Comparison of ENCODE assay signal across 10 cellular contexts in the genomic region with DNA sequence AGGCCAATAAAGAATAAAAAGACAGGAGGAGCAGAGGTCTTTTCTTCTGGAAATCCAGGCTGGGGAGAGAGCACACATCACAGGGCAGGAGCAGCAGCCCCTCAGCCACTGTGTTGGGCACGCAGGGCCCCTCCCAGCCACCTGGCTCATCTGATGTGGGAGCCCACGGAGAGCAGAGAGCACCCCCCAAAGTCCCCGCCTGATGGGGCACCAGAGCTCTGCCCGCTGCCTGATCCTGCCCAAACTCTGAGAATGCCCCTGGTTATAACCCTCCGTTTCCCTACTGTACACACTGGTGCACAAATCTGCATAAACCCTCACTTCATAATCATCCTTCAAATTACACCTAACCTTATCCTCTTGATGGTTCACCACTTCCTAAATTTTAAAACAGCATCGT.
DNase-seq lines count a peak whose midpoint lies in the region; ATAC-seq and TF ChIP-seq lines count a peak whose summit lies in the region.
"Had no signal": no experiment of that assay in that cellular context is flagged by ENCODE, and none has a peak within 500 bp of the region (broad histone marks: within the 10 kb centered on the region; RNA-seq: fewer than 3 reads in every experiment).

No MANE protein-coding gene starts in this region.

- TF ChIP-seq POLR2A in spleen (IDR thresholded peaks at IDR 0.05) = no peak

- H3K4me2 ChIP-seq in KMS-11 = peak overlapping the region; percentile 81

- H3K4me1 ChIP-seq in KMS-11 (ENCODE audit: low read depth, poor library complexity, severe bottlenecking) (peaks cover 46% of the 10 kb centered on the region), endodermal cell (ENCODE audit: control insufficient read depth, insufficient read depth, low read length) (peaks cover 9% of the 10 kb centered on the region), spleen (peaks cover 26 to 100% (median 79%) of the 10 kb centered on the region in 6 donors)

- H3K27me3 ChIP-seq in KMS-11 (ENCODE audit: insufficient read depth, low read depth) (no peaks in the 10 kb centered on the region), endodermal cell (ENCODE audit: control insufficient read depth, insufficient read depth, low read length, poor library complexity, severe bottlenecking) (no peaks in the 10 kb centered on the region), spleen (replicated peaks in 1 of 7) (no peaks in the 10 kb centered on the region)

- H3K36me3 Mint-ChIP-seq in endodermal cell (ENCODE audit: low read depth) = no peaks in the 10 kb centered on the region

- peaks cover 58% of the 10 kb centered on the region; the same call in 1 of the 2 replicates for H3K79me2 ChIP-seq in KMS-11 (ENCODE audit: insufficient read depth, low read depth)

- no peaks in the 10 kb centered on the region for H3K9me3 ChIP-seq in endodermal cell (ENCODE audit: control insufficient read depth, low read length)
- no peaks in the 10 kb centered on the region for H3K9me3 ChIP-seq in spleen

- peaks cover 56% of the 10 kb centered on the region for H3K4me1 Mint-ChIP-seq in endodermal cell

- no peak overlapping the region for H3K4me3 Mint-ChIP-seq in endodermal cell

- H4K20me1 ChIP-seq in KMS-11 (ENCODE audit: insufficient read depth) = no peaks in the 10 kb centered on the region

- peak overlapping the region; percentile 54 for H3K27ac ChIP-seq in KMS-11
- H3K27ac ChIP-seq in endodermal cell (ENCODE audit: low read depth, low read length) = peak overlapping the region; percentile 51
- H3K27ac ChIP-seq in spleen = peak overlapping the region; percentile 22 to 84 (median 64)

- H3K27ac Mint-ChIP-seq in endodermal cell = peak overlapping the region; percentile 15

- ATAC-seq in GM21526 (IDR thresholded peaks at IDR 0.05; ENCODE audit: low FRiP score, unreplicated experiment) = peak; percentile 4
- ATAC-seq in GM18907 (IDR thresholded peaks at IDR 0.05; ENCODE audit: unreplicated experiment) = no peak
- no peak for ATAC-seq in GM21825 (IDR thresholded peaks at IDR 0.05; ENCODE audit: unreplicated experiment)

- H3K36me3 ChIP-seq in KMS-11 (ENCODE audit: insufficient read depth) = no peaks in the 10 kb centered on the region
- no peaks in the 10 kb centered on the region for H3K36me3 ChIP-seq in endodermal cell (ENCODE audit: control insufficient read depth, insufficient read depth, low read length)
- H3K36me3 ChIP-seq in spleen = peaks cover 0 to 5% (median 0%) of the 10 kb centered on the region in 6 donors

- no peak for TF ChIP-seq CTCF in KMS-11 (conservative IDR thresholded peaks at IDR 0.05; ENCODE audit: low read depth, low read length)
- TF ChIP-seq CTCF in endodermal cell (conservative IDR thresholded peaks at IDR 0.05) = no peak
- no peak for TF ChIP-seq CTCF in spleen (IDR thresholded peaks at IDR 0.05 in 8 of 11, conservative IDR thresholded peaks at IDR 0.05 in 3 of 11)

- no peak overlapping the region for H3K4me3 ChIP-seq in KMS-11 (IDR thresholded peaks at IDR 0.05; ENCODE audit: insufficient read depth, low read depth, low read length)
- no peak overlapping the region for H3K4me3 ChIP-seq in endodermal cell (ENCODE audit: low read length)
- no peak overlapping the region for H3K4me3 ChIP-seq in spleen

- no peaks in the 10 kb centered on the region for H3K27me3 Mint-ChIP-seq in endodermal cell (ENCODE audit: insufficient read depth)

- H2AFZ ChIP-seq in KMS-11 (ENCODE audit: low read depth) = no peak overlapping the region

- intact Hi-C loops in spleen (cut with DNase I; ENCODE audit: low total_unique reads) = no loop called here

- H3K9ac ChIP-seq in KMS-11 (peak overlapping the region; percentile 22; the same call in 1 of the 2 replicates), endodermal cell (ENCODE audit: extremely low read depth, low read length, poor library complexity, severe bottlenecking) (no peak overlapping the region)

- DNase-seq in endodermal cell = no peak
- peak; percentile 74 for DNase-seq in spleen
- no peak for DNase-seq in SW480 (ENCODE audit: low spot score)
- DNase-seq in SW 1271 (lab: John Stamatoyannopoulos, UW) = no peak
- DNase-seq: NCI-H2029 treated with DMSO at 0.1 percent for 48 hours, T-helper 9 cell had no signal

- 89 to 96% methylated on average over 3 to 6 of the region's 6 CpGs for WGBS in endodermal cell (ENCODE audit: insufficient coverage in 1 of 2, insufficient read length in 1 of 2), 2 experiments
- WGBS in spleen, 5 donors = 42 to 66% (median 53%) methylated on average over 6 of the region's 6 CpGs

- H3K9me3 Mint-ChIP-seq in endodermal cell = no peaks in the 10 kb centered on the region
